In genomic region chr11:102191832-102192231, GRCh38 we compare ENCODE assay signal across 1 cellular context.
A peak's percentile ranks its signal among the peaks of the same experiment; 100 is the strongest.
TF ChIP-seq lines count a peak whose summit lies in the region.

No MANE protein-coding gene starts in this region.

TF ChIP-seq in HepG2, 621 proteins besides CTCF, POLR2A, EP300 and RAD21 (continued from another document and continues in another):
- TF ChIP-seq KIAA2018 (CRISPR knock-in tag; IDR thresholded peaks at IDR 0.05; ENCODE audit: borderline replicate concordance) (no peak), ZFYVE20 (CRISPR knock-in tag; IDR thresholded peaks at IDR 0.05; ENCODE audit: borderline replicate concordance, low read depth) (no peak), ZNF644 (CRISPR knock-in tag; IDR thresholded peaks at IDR 0.05; ENCODE audit: low read depth) (0 out of 2 replicates have a peak, but pooled peaks have one; percentile 57), ZNF691 (CRISPR knock-in tag; IDR thresholded peaks at IDR 0.05; ENCODE audit: borderline replicate concordance, low read depth) (no peak), ZBTB3 (CRISPR knock-in tag; IDR thresholded peaks at IDR 0.05; ENCODE audit: borderline replicate concordance, low read depth) (no peak), CBFB (CRISPR knock-in tag; IDR thresholded peaks at IDR 0.05) (no peak), ZNF275 (CRISPR knock-in tag; IDR thresholded peaks at IDR 0.05; ENCODE audit: borderline replicate concordance) (no peak), E2F5 (CRISPR knock-in tag; conservative IDR thresholded peaks at IDR 0.05) (no peak), TAF15 (IDR thresholded peaks at IDR 0.05; ENCODE audit: low read depth, low read length, poor library complexity, severe bottlenecking) (no peak), ZNF607 (CRISPR knock-in tag; IDR thresholded peaks at IDR 0.05; ENCODE audit: borderline replicate concordance) (no peak), ZSCAN31 (CRISPR knock-in tag; IDR thresholded peaks at IDR 0.05; ENCODE audit: low read depth) (no peak), ZFP41 (CRISPR knock-in tag; IDR thresholded peaks at IDR 0.05; ENCODE audit: borderline replicate concordance) (no peak), RNF2 (conservative IDR thresholded peaks at IDR 0.05; ENCODE audit: low read depth) (no peak), FOXC1 (CRISPR knock-in tag; IDR thresholded peaks at IDR 0.05; ENCODE audit: borderline replicate concordance) (no peak), ZNF572 (CRISPR knock-in tag; IDR thresholded peaks at IDR 0.05) (no peak), PBX3 (CRISPR knock-in tag; IDR thresholded peaks at IDR 0.05; ENCODE audit: borderline replicate concordance) (no peak), SRY (CRISPR knock-in tag; IDR thresholded peaks at IDR 0.05) (no peak), PREB (CRISPR knock-in tag; IDR thresholded peaks at IDR 0.05) (no peak), BCL6 (CRISPR knock-in tag; IDR thresholded peaks at IDR 0.05) (peak; percentile 23; the same call in 1 of the 2 replicates), ZBTB26 (CRISPR knock-in tag; IDR thresholded peaks at IDR 0.05; ENCODE audit: borderline replicate concordance) (no peak), MBD4 (IDR thresholded peaks at IDR 0.05; ENCODE audit: borderline replicate concordance, low read length) (no peak), ZNF557 (CRISPR knock-in tag; IDR thresholded peaks at IDR 0.05) (no peak), PBX2 (CRISPR knock-in tag; IDR thresholded peaks at IDR 0.05) (no peak), ZBTB4 (CRISPR knock-in tag; IDR thresholded peaks at IDR 0.05; ENCODE audit: borderline replicate concordance) (no peak), ZNF331 (CRISPR knock-in tag; IDR thresholded peaks at IDR 0.05) (no peak), FIP1L1 (IDR thresholded peaks at IDR 0.05; ENCODE audit: borderline replicate concordance, insufficient read depth, low read depth, low read length) (no peak), ZBTB34 (CRISPR knock-in tag; IDR thresholded peaks at IDR 0.05) (no peak), ZNF263 (CRISPR knock-in tag; IDR thresholded peaks at IDR 0.05) (no peak), MEIS2 (CRISPR knock-in tag; IDR thresholded peaks at IDR 0.05) (no peak), ZFP36 (IDR thresholded peaks at IDR 0.05; ENCODE audit: borderline replicate concordance, low read depth, low read length, partially characterized antibody) (no peak), NR2F6 (IDR thresholded peaks at IDR 0.05) (peak; percentile 62), NR2F6 (CRISPR knock-in tag; IDR thresholded peaks at IDR 0.05) (peak; percentile 60; the same call in 1 of the 2 replicates)
